16 cellular contexts compared by ENCODE assay signal in genomic region chr15:74449066-74449465, GRCh38. TPM values are rescaled to one million over a fixed set of nuclear protein-coding genes. Genes with fewer than 3 reads are reported as not detected.
DNase-seq lines count a peak whose midpoint lies in the region; ATAC-seq and TF ChIP-seq lines count a peak whose summit lies in the region.
"Had no signal": no experiment of that assay in that cellular context is flagged by ENCODE, and none has a peak within 500 bp of the region (broad histone marks: within the 10 kb centered on the region; RNA-seq: fewer than 3 reads in every experiment).

No MANE protein-coding gene starts in this region.

- H3K36me3 ChIP-seq in Caco-2 (ENCODE audit: control insufficient read depth, insufficient read depth, low read length) (no peaks in the 10 kb centered on the region), spleen (peaks cover 0 to 100% (median 82%) of the 10 kb centered on the region in 6 donors), osteoblast (ENCODE audit: insufficient read depth, low read length) (peaks cover 51% of the 10 kb centered on the region)

- no peaks in the 10 kb centered on the region for H4K20me1 ChIP-seq in osteoblast (ENCODE audit: insufficient read depth, low read length)
- H4K20me1 ChIP-seq: BLaER1 treated with 17β-estradiol and CSF1 and Interleukin-3, amounts not matched to agents 10 nM and 100 nM had no signal

- no TSS peak for BruUV-seq in Caco-2 (replicated peaks; lab: Mats Ljungman, UMichigan)

- no peaks in the 10 kb centered on the region for H3K9me3 Mint-ChIP-seq in Caco-2 (ENCODE audit: unreplicated experiment)
- H3K9me3 Mint-ChIP-seq in HFFc6 = no peaks in the 10 kb centered on the region
- H3K9me3 Mint-ChIP-seq: CD8-positive, alpha-beta T cell had no signal

- no peak for ATAC-seq in HG03280 (IDR thresholded peaks at IDR 0.05; ENCODE audit: unreplicated experiment)
- ATAC-seq: CD8-positive, alpha-beta T cell had no signal

- no peak overlapping the region for H2AFZ ChIP-seq in osteoblast (ENCODE audit: low read length)
- H2AFZ ChIP-seq: GM23248 had no signal

- peaks cover 31% of the 10 kb centered on the region for H3K4me1 Mint-ChIP-seq in Caco-2 (ENCODE audit: low read depth, unreplicated experiment)
- no peaks in the 10 kb centered on the region for H3K4me1 Mint-ChIP-seq in HFFc6 (ENCODE audit: low read depth)
- H3K4me1 Mint-ChIP-seq: B cell had no signal

- no peaks in the 10 kb centered on the region for H3K79me2 ChIP-seq in osteoblast (ENCODE audit: insufficient read depth, low read length)

- peak overlapping the region; percentile 25 for H3K27ac Mint-ChIP-seq in Caco-2 (ENCODE audit: unreplicated experiment)
- H3K27ac Mint-ChIP-seq in HFFc6 = no peak overlapping the region
- H3K27ac Mint-ChIP-seq: B cell; CD8-positive, alpha-beta T cell had no signal

- 96 to 100% (median 97%) methylated on average over 1 to 7 of the region's 7 CpGs for WGBS in spleen, 5 donors

- H3K27ac ChIP-seq in angular gyrus (ENCODE audit: low read depth, low read length) = peak overlapping the region; percentile 82
- no peak overlapping the region for H3K27ac ChIP-seq in spleen
- no peak overlapping the region for H3K27ac ChIP-seq in osteoblast (ENCODE audit: low read depth, low read length)
- H3K27ac ChIP-seq: BLaER1 treated with 17β-estradiol and CSF1 and Interleukin-3, amounts not matched to agents 10 nM and 100 nM; GM23248 had no signal

- H3K4me3 Mint-ChIP-seq in Caco-2 (ENCODE audit: unreplicated experiment) (no peak overlapping the region), HFFc6 (no peak overlapping the region)
- H3K4me3 Mint-ChIP-seq: B cell; CD8-positive, alpha-beta T cell had no signal

- H3K36me3 Mint-ChIP-seq in Caco-2 (ENCODE audit: insufficient read depth, unreplicated experiment) (peaks cover 13% of the 10 kb centered on the region), HFFc6 (ENCODE audit: low read depth) (peaks cover 23% of the 10 kb centered on the region)

- H3K4me3 ChIP-seq in Caco-2 (ENCODE audit: low read depth, low read length) (no peak overlapping the region), spleen (no peak overlapping the region), osteoblast (ENCODE audit: insufficient read depth, low read length) (no peak overlapping the region)
- H3K4me3 ChIP-seq: BLaER1 treated with 17β-estradiol and CSF1 and Interleukin-3, amounts not matched to agents 10 nM and 100 nM; GM23248 had no signal

- H3K27me3 Mint-ChIP-seq in Caco-2 (ENCODE audit: insufficient read depth, unreplicated experiment) = no peaks in the 10 kb centered on the region
- no peaks in the 10 kb centered on the region; the same call in 1 of the 2 replicates for H3K27me3 Mint-ChIP-seq in HFFc6 (ENCODE audit: insufficient read depth)
- H3K27me3 Mint-ChIP-seq: B cell had no signal

- H3K9me3 ChIP-seq in Caco-2 (no peaks in the 10 kb centered on the region), spleen (no peaks in the 10 kb centered on the region), osteoblast (ENCODE audit: low read depth, low read length) (no peaks in the 10 kb centered on the region)
- H3K9me3 ChIP-seq: BLaER1 treated with 17β-estradiol and CSF1 and Interleukin-3, amounts not matched to agents 10 nM and 100 nM had no signal

- H3K4me1 ChIP-seq in Caco-2 = peaks cover 37% of the 10 kb centered on the region
- peaks cover 6 to 33% (median 13%) of the 10 kb centered on the region in 6 donors for H3K4me1 ChIP-seq in spleen
- H3K4me1 ChIP-seq in osteoblast (ENCODE audit: insufficient read depth, low read length) = peaks cover 14% of the 10 kb centered on the region

- no peaks in the 10 kb centered on the region for H3K27me3 ChIP-seq in Caco-2 (replicated peaks; ENCODE audit: control insufficient read depth, insufficient read depth, low read length)
- no peaks in the 10 kb centered on the region for H3K27me3 ChIP-seq in spleen (replicated peaks in 1 of 7)
- H3K27me3 ChIP-seq in osteoblast (ENCODE audit: insufficient read depth, low read length) = no peaks in the 10 kb centered on the region
- H3K27me3 ChIP-seq: BLaER1 treated with 17β-estradiol and CSF1 and Interleukin-3, amounts not matched to agents 10 nM and 100 nM had no signal

- TF ChIP-seq POLR2A in spleen (IDR thresholded peaks at IDR 0.05) = no peak

- intact Hi-C loops in Caco-2 (cut with micrococcal nuclease; ENCODE audit: unreplicated experiment) = no loop called here
- intact Hi-C loops in spleen (cut with DNase I; ENCODE audit: low total_unique reads) = no loop called here

- TF ChIP-seq CTCF in Caco-2 (IDR thresholded peaks at IDR 0.05; ENCODE audit: insufficient read depth in 1 of 2, low read depth in 1 of 2, low read length in 1 of 2, severe bottlenecking in 1 of 2, unreplicated experiment in 1 of 2) (no peak), spleen (IDR thresholded peaks at IDR 0.05 in 8 of 11, conservative IDR thresholded peaks at IDR 0.05 in 3 of 11) (no peak), HFFc6 (IDR thresholded peaks at IDR 0.05) (no peak), osteoblast (IDR thresholded peaks at IDR 0.05; ENCODE audit: extremely low read depth, low read depth, low read length) (no peak)

- no peak for DNase-seq in Caco-2
- DNase-seq in islet precursor cell = peak; percentile 42
- peak; percentile 51 for DNase-seq in spleen
- DNase-seq in HFFc6 = no peak
- DNase-seq in osteoblast (ENCODE audit: insufficient read length, low spot score, missing footprints) = no peak
- DNase-seq: CD8-positive, alpha-beta T cell; DMS153; DMS79; GDM1; GM23248; HCEC 1CT; IMR-90 had no signal

- POLR2A ChIA-PET in Caco-2 (lab: Charles Lee) = no interaction called here

- CTCF ChIA-PET in Caco-2 (lab: Charles Lee) = interaction anchor here (0.8 kb wide), 1 partner anchor 11 kb away, joined by 3 read pairs; no protein-coding TSS in a partner anchor

- no peak overlapping the region for H3K4me2 ChIP-seq in osteoblast (ENCODE audit: insufficient read depth, low read length)
- H3K4me2 ChIP-seq: BLaER1 treated with 17β-estradiol and CSF1 and Interleukin-3, amounts not matched to agents 10 nM and 100 nM had no signal

RNA-seq across cellular contexts. Expression of gene UBL7, which starts 11.9 kb away (rescaled TPM):
- 31.4 and 34.4 TPM in 2 replicates for total RNA-seq in Caco-2 (2022)
- 10 to 100 TPM; 37.4 to 83.9 (median 47.8) TPM for total RNA-seq in spleen
- 10 to 100 TPM; 36.9 to 58.2 (median 42.3) TPM for polyA plus RNA-seq in spleen
- total RNA-seq in HFFc6 (2021; fragmentation: NEBNext Ultra II Directional; extraction: Animal tissue kit (Norgen Biotek cat#: 25700)) = 10 to 100 TPM; 50.9 to 68.0 (median 60.1) TPM
- 39.8 and 41.3 TPM in 2 replicates for total RNA-seq in osteoblast

RNA-seq across cellular contexts. Expression of gene SEMA7A, which starts 15.3 kb away (rescaled TPM):
- total RNA-seq in Caco-2 (2022) (31.4 and 38.1 TPM in 2 replicates), spleen (100 to 1,000 TPM in 5 of 7 donors, 10 to 100 TPM in 2; 74.9 to 150 (median 132) TPM), osteoblast (30.4 and 36.2 TPM in 2 replicates)
- polyA plus RNA-seq in spleen = 100 to 1,000 TPM in 1 of 3 donors, 10 to 100 TPM in 2; 41.6 to 154 (median 78.4) TPM
- total RNA-seq in HFFc6 (2021; fragmentation: NEBNext Ultra II Directional; extraction: Animal tissue kit (Norgen Biotek cat#: 25700)) = 100 to 1,000 TPM; 115 to 196 (median 129) TPM

Comparison
In these comparisons a context has a peak if more than half of its experiments do, and no peak if none do; other contexts are left out.
1. DNase-seq: peak in islet precursor cell (single experiment) and spleen (single experiment); none in Caco-2 (0 of 2), HFFc6 (single experiment) and osteoblast (single experiment).